Comparison of ENCODE assay signal across 8 cellular contexts in genomic region chr2:209495855-209496585, GRCh38.
DNase-seq lines count a peak whose midpoint lies in the region; ATAC-seq and TF ChIP-seq lines count a peak whose summit lies in the region.

No MANE protein-coding gene starts in this region.

- H3K27ac ChIP-seq in SJCRH30 (peak overlapping the region; percentile 46), stomach smooth muscle (ENCODE audit: low read length) (peak overlapping the region; percentile 46)

- H3K4me1 ChIP-seq in SJCRH30 (peaks cover 11% of the 10 kb centered on the region), stomach smooth muscle (ENCODE audit: control insufficient read depth, insufficient read depth, low read length) (peaks cover 6% of the 10 kb centered on the region)

- H3K9ac ChIP-seq in stomach smooth muscle (ENCODE audit: low read length in 2 of 2), result no peak overlapping the region

- DNase-seq in HFF-Myc (ENCODE audit: extremely low read depth, low read depth), result peak; percentile 97
- peak; percentile 40 to 65 for DNase-seq in SJCRH30
- no peak for DNase-seq in left cardiac atrium
- no peak for DNase-seq in activated CD8-positive, alpha-beta memory T cell treated with anti-CD3 and anti-CD28 coated beads, Interleukin-2, amount 50 U/mL, for 48 hours
- DNase-seq in SK-N-DZ (ENCODE audit: low spot score), result no peak

- no peak overlapping the region for H3K4me3 ChIP-seq in HFF-Myc (replicated peaks; ENCODE audit: low read depth, low read length)
- H3K4me3 ChIP-seq in SJCRH30, result no peak overlapping the region
- peak overlapping the region in 1 of 2 donors; percentile 44 for H3K4me3 ChIP-seq in stomach smooth muscle (ENCODE audit: low read length in 2 of 2)

- ATAC-seq in left cardiac atrium (peak; percentile 93 to 97), GM21447 (IDR thresholded peaks at IDR 0.05; ENCODE audit: unreplicated experiment) (no peak), GM21526 (IDR thresholded peaks at IDR 0.05; ENCODE audit: low FRiP score, unreplicated experiment) (no peak)

- no peak for TF ChIP-seq CTCF in HFF-Myc (IDR thresholded peaks at IDR 0.05; ENCODE audit: low read depth, low read length, missing control alignments)

- no peaks in the 10 kb centered on the region for H3K36me3 ChIP-seq in SJCRH30
- H3K36me3 ChIP-seq in stomach smooth muscle (ENCODE audit: control insufficient read depth in 2 of 2, insufficient read depth in 2 of 2, low read length in 2 of 2), result no peaks in the 10 kb centered on the region

- peaks cover 2% of the 10 kb centered on the region; the same call in 1 of the 2 replicates for H3K9me3 ChIP-seq in SJCRH30 (replicated peaks)
- peaks cover 6 to 9% of the 10 kb centered on the region in 2 donors for H3K9me3 ChIP-seq in stomach smooth muscle (ENCODE audit: control insufficient read depth in 2 of 2, low read length in 2 of 2)

- intact Hi-C loops in left cardiac atrium (cut with DNase I), result no loop called here

- H3K27me3 ChIP-seq in SJCRH30 (no peaks in the 10 kb centered on the region), stomach smooth muscle (ENCODE audit: control insufficient read depth in 1 of 2, insufficient read depth in 2 of 2, low read length in 2 of 2) (no peaks in the 10 kb centered on the region)

Comparison
In these comparisons a context has a peak if more than half of its experiments do, and no peak if none do; other contexts are left out.
1. DNase-seq: peak in HFF-Myc (single experiment) and SJCRH30 (2 of 2); none in left cardiac atrium (single experiment), activated CD8-positive, alpha-beta memory T cell treated with anti-CD3 and anti-CD28 coated beads, Interleukin-2, amount 50 U/mL, for 48 hours (single experiment) and SK-N-DZ (single experiment).
2. ATAC-seq: peak in left cardiac atrium (2 of 2); none in GM21447 (single experiment) and GM21526 (single experiment).